ENCODE assay signal across 1 cellular context in genomic region chr9:108762348-108763055, GRCh38.
TF ChIP-seq lines count a peak whose summit lies in the region.

No MANE protein-coding gene starts in this region.

TF ChIP-seq in GM23338, 12 proteins besides CTCF, POLR2A, EP300 and RAD21 (continued from another document):
- TF ChIP-seq ZNF114 (CRISPR knock-in tag; IDR thresholded peaks at IDR 0.05) (no peak), JUNB (IDR thresholded peaks at IDR 0.05; ENCODE audit: unreplicated experiment) (no peak), ETS1 (IDR thresholded peaks at IDR 0.05) (no peak), POLR2AphosphoS5 (IDR thresholded peaks at IDR 0.05; ENCODE audit: low read depth) (no peak), REST (IDR thresholded peaks at IDR 0.05; ENCODE audit: unreplicated experiment) (no peak), ZNF331 (CRISPR knock-in tag; IDR thresholded peaks at IDR 0.05; ENCODE audit: low read depth) (no peak), STAT1 (IDR thresholded peaks at IDR 0.05; ENCODE audit: unreplicated experiment) (no peak), NANOG (IDR thresholded peaks at IDR 0.05; ENCODE audit: borderline replicate concordance) (no peak), EZH2phosphoT487 (IDR thresholded peaks at IDR 0.05; ENCODE audit: unreplicated experiment) (no peak), CREB1 (CRISPR knock-in tag; IDR thresholded peaks at IDR 0.05; ENCODE audit: low read depth) (no peak)
